In genomic region chr1:19054216-19054615, GRCh38 we compare ENCODE assay signal across 1 cellular context.
TF ChIP-seq lines count a peak whose summit lies in the region.

No MANE protein-coding gene starts in this region.

TF ChIP-seq in H1, 55 proteins besides CTCF, POLR2A, EP300 and RAD21 (continued from another document):
- TF ChIP-seq SUZ12 (IDR thresholded peaks at IDR 0.05; ENCODE audit: low read length) (no peak), SIRT6 (IDR thresholded peaks at IDR 0.05; ENCODE audit: low read length) (no peak), CHD7 (IDR thresholded peaks at IDR 0.05; ENCODE audit: insufficient replicate concordance, low read length) (no peak), FOSL1 (IDR thresholded peaks at IDR 0.05; ENCODE audit: insufficient read depth, low read depth, low read length) (no peak), SP2 (IDR thresholded peaks at IDR 0.05; ENCODE audit: low read length) (no peak), RFX5 (IDR thresholded peaks at IDR 0.05; ENCODE audit: borderline replicate concordance, low read depth, low read length) (no peak), KDM5A (IDR thresholded peaks at IDR 0.05; ENCODE audit: low read length) (no peak), JUN (IDR thresholded peaks at IDR 0.05; ENCODE audit: low read depth, low read length) (no peak), RNF2 (IDR thresholded peaks at IDR 0.05; ENCODE audit: borderline replicate concordance, low read depth, low read length, missing control alignments, poor library complexity, severe bottlenecking) (no peak), JUND (IDR thresholded peaks at IDR 0.05; ENCODE audit: low read length) (no peak), SP1 (IDR thresholded peaks at IDR 0.05; ENCODE audit: low read depth, low read length) (no peak)
